In genomic region chr10:73649876-73650536, GRCh38 we compare ENCODE assay signal across 17 cellular contexts. TPM values are rescaled to one million over a fixed set of nuclear protein-coding genes. Genes with fewer than 3 reads are reported as not detected.
DNase-seq lines count a peak whose midpoint lies in the region; ATAC-seq and TF ChIP-seq lines count a peak whose summit lies in the region.
"Had no signal": no experiment of that assay in that cellular context is flagged by ENCODE, and none has a peak within 500 bp of the region (broad histone marks: within the 10 kb centered on the region; RNA-seq: fewer than 3 reads in every experiment).

No MANE protein-coding gene starts in this region.

- no peaks in the 10 kb centered on the region for H3K27me3 ChIP-seq in BJ (ENCODE audit: control insufficient read depth, insufficient read depth, low read length)
- H3K27me3 ChIP-seq: colonic mucosa, vagina had no signal

- CTCF ChIA-PET in BJ (lab: Yijun Ruan, JAX), result interaction anchor here (10.6 kb wide), 1 partner anchor 120 kb away, joined by 181 read pairs; no protein-coding TSS in a partner anchor

- no peak for ATAC-seq in stimulated activated naive B cell treated with anti-CD40 and anti-IgM and Interleukin-4, amounts not matched to agents 10 μg/mL and 1 μg/mL and 100 μg/mL, for 72 hours (replicated peaks)

- no peaks in the 10 kb centered on the region for H3K36me3 Mint-ChIP-seq in nephron (ENCODE audit: low read depth)
- peaks cover 0 to 1% of the 10 kb centered on the region in 2 donors for H3K36me3 Mint-ChIP-seq in stimulated activated naive B cell treated with anti-CD40 and anti-IgM and Interleukin-4, amounts not matched to agents 10 μg/mL and 1 μg/mL and 100 μg/mL, for 72 hours

- H3K4me3 ChIP-seq in BJ (ENCODE audit: low read depth, low read length) (no peak overlapping the region), choroid plexus epithelial cell (ENCODE audit: low read depth, low read length) (no peak overlapping the region)
- H3K4me3 ChIP-seq: colonic mucosa, vagina had no signal

- POLR2A ChIA-PET in BJ (lab: Charles Lee), result no interaction called here

- no peaks in the 10 kb centered on the region for H3K27me3 Mint-ChIP-seq in nephron (ENCODE audit: low read depth)
- H3K27me3 Mint-ChIP-seq in stimulated activated naive B cell treated with anti-CD40 and anti-IgM and Interleukin-4, amounts not matched to agents 10 μg/mL and 1 μg/mL and 100 μg/mL, for 72 hours, result peaks cover 0 to 5% of the 10 kb centered on the region in 2 donors

- DNase-seq in BJ (ENCODE audit: low read depth) (peak; percentile 12), HuH-7.5 (ENCODE audit: low spot score) (peak; percentile 1), choroid plexus epithelial cell (ENCODE audit: low read depth) (peak; percentile 54), DMS153 treated with DMSO at 0.1 percent for 48 hours (lab: John Stamatoyannopoulos, UW; ENCODE audit: unreplicated experiment) (no peak), amniotic stem cell (lab: John Stamatoyannopoulos, UW) (no peak)
- no peak for DNase-seq in activated T-cell treated with anti-CD3 and anti-CD28 coated beads, Interleukin-2, amount 50 U/mL, for 48 hours
- no peak for DNase-seq in stimulated activated naive B cell treated with anti-CD40 and anti-IgM and Interleukin-4, amounts not matched to agents 10 μg/mL and 1 μg/mL and 100 μg/mL, for 72 hours
- DNase-seq: colonic mucosa, DMS79 treated with DMSO at 0.1 percent for 48 hours, NCI-H1092, RPMI8226, T-helper 1 cell, WERI-Rb-1 had no signal

- peaks cover 57% of the 10 kb centered on the region for H3K4me1 Mint-ChIP-seq in nephron
- peaks cover 22 to 25% of the 10 kb centered on the region in 2 donors for H3K4me1 Mint-ChIP-seq in stimulated activated naive B cell treated with anti-CD40 and anti-IgM and Interleukin-4, amounts not matched to agents 10 μg/mL and 1 μg/mL and 100 μg/mL, for 72 hours

- H3K9me3 Mint-ChIP-seq in nephron, result no peaks in the 10 kb centered on the region
- no peaks in the 10 kb centered on the region for H3K9me3 Mint-ChIP-seq in stimulated activated naive B cell treated with anti-CD40 and anti-IgM and Interleukin-4, amounts not matched to agents 10 μg/mL and 1 μg/mL and 100 μg/mL, for 72 hours
- H3K9me3 Mint-ChIP-seq: activated T-helper 2 cell treated with anti-CD3 and anti-CD28 coated beads, Interferon-gamma antibody, Interleukin-2, Interleukin-4, amounts not matched to agents 10 μg/mL and 5 μg/mL and 100 μg/mL, durations not matched to agents 14 hours and 24 hours and 36 hours had no signal

- H3K36me3 ChIP-seq in BJ (ENCODE audit: control insufficient read depth, insufficient read depth, low read length), result no peaks in the 10 kb centered on the region
- H3K36me3 ChIP-seq: colonic mucosa, vagina, WERI-Rb-1 had no signal

- H3K4me3 Mint-ChIP-seq in nephron, result peak overlapping the region; percentile 63 to 86 (median 78)
- H3K4me3 Mint-ChIP-seq in stimulated activated naive B cell treated with anti-CD40 and anti-IgM and Interleukin-4, amounts not matched to agents 10 μg/mL and 1 μg/mL and 100 μg/mL, for 72 hours, result no peak overlapping the region

- H3K27ac Mint-ChIP-seq in nephron, result peak overlapping the region in 2 of 3 experiments; percentile 64 to 94
- no peak overlapping the region for H3K27ac Mint-ChIP-seq in stimulated activated naive B cell treated with anti-CD40 and anti-IgM and Interleukin-4, amounts not matched to agents 10 μg/mL and 1 μg/mL and 100 μg/mL, for 72 hours
- H3K27ac Mint-ChIP-seq: activated T-helper 2 cell treated with anti-CD3 and anti-CD28 coated beads, Interferon-gamma antibody, Interleukin-2, Interleukin-4, amounts not matched to agents 10 μg/mL and 5 μg/mL and 100 μg/mL, durations not matched to agents 14 hours and 24 hours and 36 hours had no signal

- TF ChIP-seq CTCF in BJ (IDR thresholded peaks at IDR 0.05; ENCODE audit: insufficient read depth, low read depth, low read length) (no peak), choroid plexus epithelial cell (conservative IDR thresholded peaks at IDR 0.05; ENCODE audit: low read depth, low read length) (no peak), nephron (IDR thresholded peaks at IDR 0.05; ENCODE audit: unreplicated experiment in 3 of 3) (no peak)

RNA-seq across cellular contexts. Expression of gene SYNPO2L, which starts 5.8 kb away (rescaled TPM):
- polyA plus RNA-seq in BJ (2011; rRNA removed), result 0.04 and 0.05 TPM in 2 replicates
- 0.10 and 0.14 TPM in 2 replicates for polyA minus RNA-seq in BJ (2011; rRNA and poly(A)+ RNA removed)
- polyA plus RNA-seq: keratinocyte had no signal

RNA-seq across cellular contexts. Expression of gene MYOZ1, which starts 8.7 kb away (rescaled TPM):
- polyA plus RNA-seq in BJ (2011; rRNA removed), result 8.3 and 9.6 TPM in 2 replicates
- polyA minus RNA-seq in BJ (2011; rRNA and poly(A)+ RNA removed), result 3.2 and 4.5 TPM in 2 replicates
- polyA plus RNA-seq: keratinocyte had no signal

RNA-seq across cellular contexts. Expression of gene AGAP5, which starts 47.9 kb away (rescaled TPM):
- polyA plus RNA-seq in BJ (2011; rRNA removed), result 3.3 and 4.0 TPM in 2 replicates
- polyA minus RNA-seq in BJ (2011; rRNA and poly(A)+ RNA removed), result 2.4 and 3.1 TPM in 2 replicates

RNA-seq across cellular contexts. Expression of gene USP54, which starts 58.9 kb away (rescaled TPM):
- 13.7 and 13.9 TPM in 2 replicates for polyA plus RNA-seq in BJ (2011; rRNA removed)
- polyA minus RNA-seq in BJ (2011; rRNA and poly(A)+ RNA removed), result 14.9 and 17.2 TPM in 2 replicates

Comparison
In these comparisons a context has a peak if more than half of its experiments do, and no peak if none do; other contexts are left out.
1. DNase-seq: peak in BJ (single experiment), HuH-7.5 (single experiment) and choroid plexus epithelial cell (single experiment); none in DMS153 treated with DMSO at 0.1 percent for 48 hours (single experiment), activated T-cell treated with anti-CD3 and anti-CD28 coated beads, Interleukin-2, amount 50 U/mL, for 48 hours (0 of 2), amniotic stem cell (single experiment) and stimulated activated naive B cell treated with anti-CD40 and anti-IgM and Interleukin-4, amounts not matched to agents 10 μg/mL and 1 μg/mL and 100 μg/mL, for 72 hours (single experiment).
2. H3K4me3 Mint-ChIP-seq: peak in nephron (3 of 3); none in stimulated activated naive B cell treated with anti-CD40 and anti-IgM and Interleukin-4, amounts not matched to agents 10 μg/mL and 1 μg/mL and 100 μg/mL, for 72 hours (0 of 2).